Comparison of ENCODE assay signal across 8 cellular contexts in genomic region chr7:108146070-108146842, GRCh38.
A peak's percentile ranks its signal among the peaks of the same experiment; 100 is the strongest.
DNase-seq lines count a peak whose midpoint lies in the region; ATAC-seq lines count a peak whose summit lies in the region.

No MANE protein-coding gene starts in this region.

- peak; percentile 68 for ATAC-seq in GM19351 (IDR thresholded peaks at IDR 0.05; ENCODE audit: unreplicated experiment)
- no peak for ATAC-seq in HG03159 (IDR thresholded peaks at IDR 0.05; ENCODE audit: unreplicated experiment)

- DNase-seq in Ammon's horn (ENCODE audit: low spot score), result peak; percentile 80
- peak; percentile 70 for DNase-seq in NCI-H1092 (lab: John Stamatoyannopoulos, UW)
- peak; percentile 3 for DNase-seq in T follicular helper cell (ENCODE audit: low read depth)
- peak; percentile 90 for DNase-seq in cerebellar cortex (ENCODE audit: low spot score)
- peak; percentile 84 for DNase-seq in islet precursor cell
- DNase-seq in stimulated activated CD4-positive, alpha-beta T cell treated with anti-CD3 and anti-CD28 coated beads, Interleukin-12 subunit alpha, Interleukin-12 subunit beta, amount 100 ng/mL, for 48 hours (ENCODE audit: low read depth in 2 of 3, low spot score in 1 of 3), result peak; percentile 7 to 64 (median 34)

Comparison
In these comparisons a context has a peak if more than half of its experiments do, and no peak if none do; other contexts are left out.
1. DNase-seq: peak in every context shown above with its lines; median percentile 90 in cerebellar cortex; 84 in islet precursor cell; 80 in Ammon's horn; 70 in NCI-H1092; 34 in stimulated activated CD4-positive, alpha-beta T cell treated with anti-CD3 and anti-CD28 coated beads, Interleukin-12 subunit alpha, Interleukin-12 subunit beta, amount 100 ng/mL, for 48 hours; 3 in T follicular helper cell.